10 cellular contexts compared by ENCODE assay signal in the genomic region with DNA sequence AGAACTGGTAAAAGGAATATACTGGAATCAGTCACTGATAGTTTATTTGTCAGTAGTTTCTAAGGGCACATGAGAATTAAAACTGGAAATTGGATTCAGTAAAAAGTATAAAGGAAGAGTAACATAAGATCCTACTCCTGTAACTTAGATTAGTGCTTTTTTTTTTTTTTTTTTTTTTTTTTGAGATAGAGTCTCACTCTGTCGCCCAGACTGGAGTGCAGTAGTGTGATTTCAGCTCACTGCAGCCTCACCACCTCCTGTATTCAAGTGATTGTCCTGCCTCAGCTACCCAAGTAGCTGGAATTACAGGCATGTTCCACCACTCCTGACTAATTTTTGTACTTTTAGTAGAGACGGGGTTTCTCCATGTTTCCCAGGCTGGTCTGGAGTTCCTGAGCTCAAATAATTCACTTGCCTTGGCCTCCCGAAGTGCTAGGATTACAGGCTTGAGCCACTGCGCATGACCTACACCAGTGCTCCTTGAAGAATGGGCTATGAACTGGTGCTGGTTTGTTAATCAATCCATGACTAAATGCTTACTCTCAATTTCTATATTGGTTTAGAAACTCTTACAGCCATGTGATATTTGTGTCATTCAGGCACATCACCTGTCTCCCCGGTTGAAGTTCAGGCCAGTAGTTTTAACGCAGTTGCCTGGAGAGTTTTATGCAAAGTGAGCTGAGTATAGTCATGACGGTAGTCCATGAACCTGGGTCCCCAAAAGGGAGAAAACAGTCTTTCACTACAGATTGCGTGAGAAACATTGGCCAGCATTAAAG.
DNase-seq lines count a peak whose midpoint lies in the region; ATAC-seq and TF ChIP-seq lines count a peak whose summit lies in the region.
"Had no signal": no experiment of that assay in that cellular context is flagged by ENCODE, and none has a peak within 500 bp of the region (broad histone marks: within the 10 kb centered on the region; RNA-seq: fewer than 3 reads in every experiment).

No MANE protein-coding gene starts in this region.

- no peaks in the 10 kb centered on the region for H3K9me3 Mint-ChIP-seq in neural progenitor cell

- H3K79me1 ChIP-seq in mesenchymal stem cell (replicated peaks; ENCODE audit: low read length, poor library complexity, severe bottlenecking) = peaks cover 10% of the 10 kb centered on the region

- no peak overlapping the region for H4K8ac ChIP-seq in mesenchymal stem cell (ENCODE audit: low read length)

- CTCF ChIA-PET in HEK293T (lab: Yijun Ruan, JAX) = no interaction called here

- no peak overlapping the region for H3K4me3 Mint-ChIP-seq in neural progenitor cell
- H3K4me3 Mint-ChIP-seq: neural crest cell had no signal

- ATAC-seq in GM19397 (IDR thresholded peaks at IDR 0.05; ENCODE audit: unreplicated experiment) = peak; percentile 97
- peak; percentile 94 for ATAC-seq in HG02943 (IDR thresholded peaks at IDR 0.05; ENCODE audit: low read depth, unreplicated experiment)

- H3K14ac ChIP-seq in mesenchymal stem cell (ENCODE audit: low read length in 2 of 2) = no peak overlapping the region

- H3K27me3 Mint-ChIP-seq in neural progenitor cell (ENCODE audit: insufficient read depth, low read depth) = no peaks in the 10 kb centered on the region

- H3K9me2 ChIP-seq in OCI-LY1 (ENCODE audit: low read depth, low read length) = no peaks in the 10 kb centered on the region

- no peak overlapping the region for H2BK120ac ChIP-seq in mesenchymal stem cell (ENCODE audit: low read depth, low read length)

- TF ChIP-seq CTCF in GM13977 (IDR thresholded peaks at IDR 0.05; ENCODE audit: extremely low read depth, insufficient read depth, missing control alignments) (no peak), OCI-LY1 (IDR thresholded peaks at IDR 0.05; ENCODE audit: low read length) (no peak), neural progenitor cell (IDR thresholded peaks at IDR 0.05) (no peak)

- H3K4me2 ChIP-seq in OCI-LY1 (ENCODE audit: low read length) = 0 out of 2 replicates have a peak overlapping the region, but pooled peaks have one; percentile 14
- H3K4me2 ChIP-seq in neural progenitor cell = no peak overlapping the region
- H3K4me2 ChIP-seq in mesenchymal stem cell (ENCODE audit: low read length, poor library complexity, severe bottlenecking) = no peak overlapping the region

- H3K9me3 ChIP-seq in OCI-LY1 (ENCODE audit: low read length) = no peaks in the 10 kb centered on the region
- no peaks in the 10 kb centered on the region for H3K9me3 ChIP-seq in neural progenitor cell (ENCODE audit: low read depth)
- H3K9me3 ChIP-seq in mesenchymal stem cell (ENCODE audit: control insufficient read depth, low read length) = no peaks in the 10 kb centered on the region

- H3F3A ChIP-seq in OCI-LY1 (ENCODE audit: insufficient read depth, low read length) = no peaks in the 10 kb centered on the region
- peaks cover 3% of the 10 kb centered on the region for H3F3A ChIP-seq in neural progenitor cell (ENCODE audit: low read depth)

- H3K4me1 ChIP-seq in OCI-LY1 (ENCODE audit: insufficient read depth, low read length, severe bottlenecking) = peaks cover 12% of the 10 kb centered on the region
- peaks cover 4% of the 10 kb centered on the region for H3K4me1 ChIP-seq in neural progenitor cell
- H3K4me1 ChIP-seq in mesenchymal stem cell (ENCODE audit: control insufficient read depth, insufficient read depth, low read depth, low read length) = peaks cover 2% of the 10 kb centered on the region

- H2BK12ac ChIP-seq in mesenchymal stem cell (ENCODE audit: low read length in 2 of 2) = no peak overlapping the region

- H2BK5ac ChIP-seq in mesenchymal stem cell (ENCODE audit: low read depth, low read length, poor library complexity, severe bottlenecking) = no peak overlapping the region

- H2BK15ac ChIP-seq in mesenchymal stem cell (ENCODE audit: low read depth, poor library complexity, severe bottlenecking) = no peak overlapping the region

- H4K91ac ChIP-seq in mesenchymal stem cell (ENCODE audit: low read length) = no peak overlapping the region

- 96% methylated on average over 8 of the region's 8 CpGs for WGBS in mesenchymal stem cell

- H3K23ac ChIP-seq in mesenchymal stem cell (ENCODE audit: low read length in 2 of 2) = no peak overlapping the region

- H2AFZ ChIP-seq in OCI-LY1 (ENCODE audit: low read length) = no peak overlapping the region
- H2AFZ ChIP-seq in neural progenitor cell (replicated peaks) = no peak overlapping the region
- H2AFZ ChIP-seq in mesenchymal stem cell (ENCODE audit: low read depth, low read length) = no peak overlapping the region

- H3K27me3 ChIP-seq in OCI-LY1 (ENCODE audit: insufficient read depth, low read length) (no peaks in the 10 kb centered on the region), neural progenitor cell (no peaks in the 10 kb centered on the region), mesenchymal stem cell (ENCODE audit: control insufficient read depth in 1 of 2, insufficient read depth in 1 of 2, low read length in 2 of 2) (no peaks in the 10 kb centered on the region)

- no peak overlapping the region for H2AK5ac ChIP-seq in mesenchymal stem cell (ENCODE audit: low read length, severe bottlenecking)

- in situ Hi-C loops in GM13977 (cut with MboI; ENCODE audit: low pct_unique_long_range_greater_than_20kb, low sequenced_read_pairs, unreplicated experiment) = no loop called here

- DNase-seq in GM13977 (ENCODE audit: low spot score) (peak; percentile 53), HEK293T (ENCODE audit: extremely low spot score) (no peak), KG1 (lab: John Stamatoyannopoulos, UW) (no peak), neural progenitor cell (ENCODE audit: low spot score) (no peak), mesenchymal stem cell (no peak)
- DNase-seq: NCI-H345 had no signal

- H3K36me3 Mint-ChIP-seq in neural progenitor cell = peaks cover 4% of the 10 kb centered on the region

- no peak overlapping the region for H3K27ac ChIP-seq in OCI-LY1 (ENCODE audit: low read depth, low read length, poor library complexity, severe bottlenecking)
- H3K27ac ChIP-seq in neural progenitor cell = no peak overlapping the region
- no peak overlapping the region for H3K27ac ChIP-seq in mesenchymal stem cell (ENCODE audit: low read length, poor library complexity, severe bottlenecking)

- peaks cover 18% of the 10 kb centered on the region; the same call in 1 of the 2 replicates for H3K36me3 ChIP-seq in OCI-LY1 (ENCODE audit: insufficient read depth, low read length)
- H3K36me3 ChIP-seq in neural progenitor cell = no peaks in the 10 kb centered on the region
- H3K36me3 ChIP-seq in mesenchymal stem cell (ENCODE audit: control insufficient read depth in 1 of 2, insufficient read depth in 2 of 2, low read depth in 1 of 2, low read length in 2 of 2) = peaks cover 2 to 30% of the 10 kb centered on the region in 2 experiments

- H4K20me1 ChIP-seq in OCI-LY1 (ENCODE audit: insufficient read depth, low read length) (no peaks in the 10 kb centered on the region), neural progenitor cell (ENCODE audit: low read depth) (peaks cover 10% of the 10 kb centered on the region)

- no peak overlapping the region for H3K27ac Mint-ChIP-seq in neural progenitor cell

- H3K4me1 Mint-ChIP-seq in neural progenitor cell = peaks cover 2% of the 10 kb centered on the region

- no peak overlapping the region for H3K18ac ChIP-seq in mesenchymal stem cell (ENCODE audit: low read depth in 1 of 2, low read length in 2 of 2)

- no peak overlapping the region for H3K4ac ChIP-seq in mesenchymal stem cell (ENCODE audit: low read depth in 1 of 2, low read length in 2 of 2)

- H3K9ac ChIP-seq in OCI-LY1 (ENCODE audit: low read length) (no peak overlapping the region), neural progenitor cell (no peak overlapping the region), mesenchymal stem cell (ENCODE audit: low read length) (no peak overlapping the region)

- H3K4me3 ChIP-seq in OCI-LY1 (ENCODE audit: low read depth, low read length, poor library complexity, severe bottlenecking) = no peak overlapping the region
- H3K4me3 ChIP-seq in neural progenitor cell = no peak overlapping the region
- H3K4me3 ChIP-seq in mesenchymal stem cell (ENCODE audit: insufficient read depth in 1 of 2, low read depth in 1 of 2, low read length in 2 of 2) = no peak overlapping the region

- POLR2A ChIA-PET in HEK293T (lab: Yijun Ruan, JAX) = no interaction called here

- H3K79me2 ChIP-seq in OCI-LY1 (ENCODE audit: insufficient read depth, low read length) = peaks cover 33% of the 10 kb centered on the region; the same call in 1 of the 2 replicates
- no peaks in the 10 kb centered on the region for H3K79me2 ChIP-seq in neural progenitor cell (ENCODE audit: low read depth)

TF ChIP-seq in HEK293T, 16 proteins besides CTCF, POLR2A, EP300 and RAD21:
- TF ChIP-seq, protein P1, sequence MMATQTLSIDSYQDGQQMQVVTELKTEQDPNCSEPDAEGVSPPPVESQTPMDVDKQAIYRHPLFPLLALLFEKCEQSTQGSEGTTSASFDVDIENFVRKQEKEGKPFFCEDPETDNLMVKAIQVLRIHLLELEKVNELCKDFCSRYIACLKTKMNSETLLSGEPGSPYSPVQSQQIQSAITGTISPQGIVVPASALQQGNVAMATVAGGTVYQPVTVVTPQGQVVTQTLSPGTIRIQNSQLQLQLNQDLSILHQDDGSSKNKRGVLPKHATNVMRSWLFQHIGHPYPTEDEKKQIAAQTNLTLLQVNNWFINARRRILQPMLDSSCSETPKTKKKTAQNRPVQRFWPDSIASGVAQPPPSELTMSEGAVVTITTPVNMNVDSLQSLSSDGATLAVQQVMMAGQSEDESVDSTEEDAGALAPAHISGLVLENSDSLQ (IDR thresholded peaks at IDR 0.05) = no peak
- TF ChIP-seq BHLHE40 (IDR thresholded peaks at IDR 0.05; ENCODE audit: borderline replicate concordance) (no peak), LEF1 (IDR thresholded peaks at IDR 0.05; ENCODE audit: borderline replicate concordance) (no peak), TARDBP (IDR thresholded peaks at IDR 0.05) (no peak), HDGF (IDR thresholded peaks at IDR 0.05; ENCODE audit: borderline replicate concordance) (no peak), ARNT (IDR thresholded peaks at IDR 0.05) (no peak), FOXK2 (IDR thresholded peaks at IDR 0.05) (no peak), NFRKB (IDR thresholded peaks at IDR 0.05) (no peak), CTBP1 (IDR thresholded peaks at IDR 0.05; ENCODE audit: borderline replicate concordance) (no peak)
